In the genomic region with DNA sequence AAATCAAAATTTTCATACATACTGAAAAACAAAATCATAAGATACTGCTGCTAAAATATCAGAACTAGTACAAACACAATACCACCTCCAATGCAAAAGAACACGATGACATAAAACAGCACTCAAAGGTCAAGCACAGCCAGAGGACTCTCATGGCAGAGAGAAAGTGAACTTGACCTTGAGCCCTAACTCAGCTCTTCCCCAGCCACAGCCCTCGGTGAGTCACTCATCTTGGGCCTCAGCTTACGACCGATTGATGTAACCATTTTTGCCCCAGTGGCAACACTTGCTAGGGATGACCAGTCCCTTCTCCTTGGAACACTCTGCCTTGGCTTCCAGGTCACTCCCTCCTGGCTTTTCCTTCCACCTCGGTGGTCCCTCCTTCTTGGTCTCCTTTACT, we compare ENCODE assay signal across 12 cellular contexts.
DNase-seq lines count a peak whose midpoint lies in the region; ATAC-seq and TF ChIP-seq lines count a peak whose summit lies in the region.
"Had no signal": no experiment of that assay in that cellular context is flagged by ENCODE, and none has a peak within 500 bp of the region (broad histone marks: within the 10 kb centered on the region; RNA-seq: fewer than 3 reads in every experiment).

No MANE protein-coding gene starts in this region.

- H3K27ac ChIP-seq in adrenal gland = peak overlapping the region in 3 of 5 donors; percentile 76 to 82 (median 77)
- H3K27ac ChIP-seq in thoracic aorta = no peak overlapping the region
- H3K27ac ChIP-seq in CD4-positive, alpha-beta memory T cell (ENCODE audit: low read depth, low read length) = no peak overlapping the region
- H3K27ac ChIP-seq: breast epithelium, parathyroid adenoma had no signal

- H3K36me3 Mint-ChIP-seq in CD4-positive, alpha-beta memory T cell = peaks cover 0 to 11% of the 10 kb centered on the region in 2 donors
- no peaks in the 10 kb centered on the region for H3K36me3 Mint-ChIP-seq in activated naive CD4-positive, alpha-beta T cell treated with anti-CD3 and anti-CD28 coated beads for 36 hours (ENCODE audit: low read depth)

- H3K9me3 Mint-ChIP-seq in CD4-positive, alpha-beta memory T cell = no peaks in the 10 kb centered on the region
- H3K9me3 Mint-ChIP-seq in activated naive CD4-positive, alpha-beta T cell treated with anti-CD3 and anti-CD28 coated beads for 36 hours = no peaks in the 10 kb centered on the region
- H3K9me3 Mint-ChIP-seq: activated CD8-positive, alpha-beta T cell treated with anti-CD3 and anti-CD28 coated beads for 36 hours had no signal

- H3K36me3 ChIP-seq in adrenal gland (replicated peaks in 1 of 2) (no peaks in the 10 kb centered on the region), thoracic aorta (no peaks in the 10 kb centered on the region)
- no peaks in the 10 kb centered on the region for H3K36me3 ChIP-seq in CD4-positive, alpha-beta memory T cell (ENCODE audit: insufficient read depth, low read length)
- H3K36me3 ChIP-seq: breast epithelium had no signal

- H3K27ac Mint-ChIP-seq in CD4-positive, alpha-beta memory T cell = peak overlapping the region in 1 of 7 donors; percentile 66
- H3K27ac Mint-ChIP-seq in activated naive CD4-positive, alpha-beta T cell treated with anti-CD3 and anti-CD28 coated beads for 36 hours = no peak overlapping the region
- H3K27ac Mint-ChIP-seq: activated CD8-positive, alpha-beta T cell treated with anti-CD3 and anti-CD28 coated beads for 36 hours had no signal

- TF ChIP-seq CTCF in adrenal gland (IDR thresholded peaks at IDR 0.05) (no peak), thoracic aorta (IDR thresholded peaks at IDR 0.05) (no peak)

- 30 to 49% (median 40%) methylated on average over 5 of the region's 5 CpGs for WGBS in adrenal gland, 4 donors

- peaks cover 19 to 43% of the 10 kb centered on the region in 2 donors for H3K4me1 ChIP-seq in adrenal gland (replicated peaks in 1 of 2)
- H3K4me1 ChIP-seq in thoracic aorta (ENCODE audit: control insufficient read depth in 1 of 2, low read depth in 2 of 2) = peaks cover 0 to 12% of the 10 kb centered on the region in 2 donors
- no peaks in the 10 kb centered on the region for H3K4me1 ChIP-seq in CD4-positive, alpha-beta memory T cell (ENCODE audit: insufficient read depth, low read length)
- H3K4me1 ChIP-seq: parathyroid adenoma had no signal

- H3K4me3 Mint-ChIP-seq in CD4-positive, alpha-beta memory T cell = no peak overlapping the region
- H3K4me3 Mint-ChIP-seq in activated naive CD4-positive, alpha-beta T cell treated with anti-CD3 and anti-CD28 coated beads for 36 hours = no peak overlapping the region
- H3K4me3 Mint-ChIP-seq: activated CD8-positive, alpha-beta T cell treated with anti-CD3 and anti-CD28 coated beads for 36 hours had no signal

- DNase-seq in LHCN-M2 (ENCODE audit: low read depth) (peak; percentile 89), adrenal gland (peak; percentile 78 to 89 (median 87)), iris pigment epithelial cell (ENCODE audit: low read depth) (peak; percentile 90), thoracic aorta (ENCODE audit: low spot score) (no peak), NCI-H2081 treated with DMSO at 0.1 percent for 48 hours (lab: John Stamatoyannopoulos, UW) (no peak)
- DNase-seq in CD4-positive, alpha-beta memory T cell = no peak
- no peak for DNase-seq in activated naive CD4-positive, alpha-beta T cell treated with anti-CD3 and anti-CD28 coated beads for 36 hours
- DNase-seq: activated CD8-positive, alpha-beta T cell treated with anti-CD3 and anti-CD28 coated beads for 36 hours; hippocampal formation; NCI-H1105 had no signal

- peak in 1 of 2 donors; percentile 28 for TF ChIP-seq POLR2A in adrenal gland (IDR thresholded peaks at IDR 0.05)

- CTCF ChIA-PET in CD4-positive, alpha-beta memory T cell (lab: Charles Lee; ENCODE audit: partially characterized antibody) = interaction anchor here (1.3 kb wide), 1 partner anchor 9 kb away, joined by 4 read pairs; no protein-coding TSS in a partner anchor
- CTCF ChIA-PET in activated naive CD4-positive, alpha-beta T cell treated with anti-CD3 and anti-CD28 coated beads for 36 hours (lab: Charles Lee) = no interaction called here

- H3K9me3 ChIP-seq in adrenal gland (replicated peaks in 1 of 3) = no peaks in the 10 kb centered on the region
- no peaks in the 10 kb centered on the region for H3K9me3 ChIP-seq in thoracic aorta
- H3K9me3 ChIP-seq in CD4-positive, alpha-beta memory T cell (ENCODE audit: control insufficient read depth in 1 of 2, low read length in 2 of 2) = no peaks in the 10 kb centered on the region
- H3K9me3 ChIP-seq: breast epithelium had no signal

- peaks cover 7 to 16% (median 9%) of the 10 kb centered on the region in 4 donors for H3K4me1 Mint-ChIP-seq in CD4-positive, alpha-beta memory T cell
- no peaks in the 10 kb centered on the region for H3K4me1 Mint-ChIP-seq in activated naive CD4-positive, alpha-beta T cell treated with anti-CD3 and anti-CD28 coated beads for 36 hours (ENCODE audit: low read depth)

- H3K27me3 Mint-ChIP-seq in CD4-positive, alpha-beta memory T cell = no peaks in the 10 kb centered on the region
- no peaks in the 10 kb centered on the region for H3K27me3 Mint-ChIP-seq in activated naive CD4-positive, alpha-beta T cell treated with anti-CD3 and anti-CD28 coated beads for 36 hours (ENCODE audit: low read depth)
- H3K27me3 Mint-ChIP-seq: activated CD8-positive, alpha-beta T cell treated with anti-CD3 and anti-CD28 coated beads for 36 hours had no signal

- ATAC-seq in thoracic aorta (ENCODE audit: insufficient number of reproducible peaks, low FRiP score, low read depth) = peak; percentile 42
- ATAC-seq: activated CD8-positive, alpha-beta T cell treated with anti-CD3 and anti-CD28 coated beads for 36 hours had no signal

- POLR2A ChIA-PET in CD4-positive, alpha-beta memory T cell (lab: Charles Lee; ENCODE audit: partially characterized antibody) = no interaction called here

- H3K27me3 ChIP-seq in adrenal gland (no peaks in the 10 kb centered on the region), thoracic aorta (replicated peaks; ENCODE audit: insufficient read depth) (no peaks in the 10 kb centered on the region)
- H3K27me3 ChIP-seq in CD4-positive, alpha-beta memory T cell (ENCODE audit: insufficient read depth, low read length) = no peaks in the 10 kb centered on the region
- H3K27me3 ChIP-seq: breast epithelium had no signal

- intact Hi-C loops in adrenal gland (cut with DNase I) = no loop called here
- intact Hi-C loops in CD4-positive, alpha-beta memory T cell (cut with micrococcal nuclease) = no loop called here
- intact Hi-C loops in activated naive CD4-positive, alpha-beta T cell treated with anti-CD3 and anti-CD28 coated beads for 36 hours (cut with micrococcal nuclease) = no loop called here

- H3K4me3 ChIP-seq in adrenal gland (no peak overlapping the region), thoracic aorta (no peak overlapping the region)
- no peak overlapping the region for H3K4me3 ChIP-seq in CD4-positive, alpha-beta memory T cell (ENCODE audit: low read length in 2 of 2)
- H3K4me3 ChIP-seq: breast epithelium had no signal

Comparison
In these comparisons a context has a peak if more than half of its experiments do, and no peak if none do; other contexts are left out.
1. DNase-seq: peak in LHCN-M2 (single experiment), adrenal gland (7 of 7) and iris pigment epithelial cell (single experiment); none in thoracic aorta (single experiment), NCI-H2081 treated with DMSO at 0.1 percent for 48 hours (single experiment), CD4-positive, alpha-beta memory T cell (0 of 5) and activated naive CD4-positive, alpha-beta T cell treated with anti-CD3 and anti-CD28 coated beads for 36 hours (single experiment).
2. H3K27ac ChIP-seq: peak in adrenal gland (3 of 5); none in thoracic aorta (0 of 2) and CD4-positive, alpha-beta memory T cell (single experiment).